ENCODE assay signal across 25 cellular contexts in the genomic region with DNA sequence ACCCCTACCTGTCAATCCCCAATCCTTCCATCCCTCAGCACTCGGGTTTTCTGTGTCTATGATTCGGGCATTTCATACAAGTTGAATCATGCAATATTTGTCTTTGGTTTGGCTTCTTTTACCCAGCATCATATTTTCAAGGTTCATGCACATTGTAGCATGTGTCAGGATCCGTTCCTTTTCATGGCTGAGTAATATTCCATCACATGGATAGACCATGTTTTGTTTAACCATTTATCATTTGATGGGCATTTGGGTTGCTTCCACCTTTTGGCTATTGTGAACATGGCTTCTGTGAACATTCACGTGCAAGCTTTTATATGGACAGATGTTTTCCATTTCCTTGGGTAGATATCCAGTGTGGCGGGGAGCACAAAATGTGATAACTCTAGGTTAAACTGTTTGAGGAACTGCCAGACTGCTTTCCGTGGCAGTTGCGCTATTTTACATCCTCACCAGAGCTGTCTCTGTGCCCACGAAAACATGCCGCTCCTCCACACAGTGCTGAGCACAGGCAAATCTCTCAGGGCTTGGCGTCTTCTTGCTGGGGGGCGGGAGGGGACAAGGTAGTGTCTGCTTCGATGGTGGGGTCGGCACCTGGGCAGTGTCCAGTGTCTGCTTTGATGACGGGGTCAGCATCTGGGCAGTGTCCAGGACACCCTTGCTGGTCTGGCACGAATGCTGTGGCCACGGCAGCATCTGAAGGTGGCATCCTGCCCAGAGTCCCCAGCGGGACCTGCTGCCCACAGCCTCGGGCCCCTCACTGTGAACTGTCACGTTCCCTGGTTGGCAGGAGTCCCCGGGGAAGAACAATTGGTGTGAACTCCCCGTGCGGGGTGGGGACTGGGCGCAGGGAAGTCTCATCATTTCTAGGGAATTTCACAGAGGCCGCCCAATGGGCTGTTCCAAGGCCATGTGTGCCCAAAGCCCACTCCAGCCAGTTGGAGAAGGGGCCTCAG. TPM values are rescaled to one million over a fixed set of nuclear protein-coding genes. Genes with fewer than 3 reads are reported as not detected.
DNase-seq lines count a peak whose midpoint lies in the region; ATAC-seq and TF ChIP-seq lines count a peak whose summit lies in the region.
"Had no signal": no experiment of that assay in that cellular context is flagged by ENCODE, and none has a peak within 500 bp of the region (broad histone marks: within the 10 kb centered on the region; RNA-seq: fewer than 3 reads in every experiment).

No MANE protein-coding gene starts in this region.

- peaks cover 3% of the 10 kb centered on the region for H3K27me3 Mint-ChIP-seq in brain
- peaks cover 7 to 8% of the 10 kb centered on the region in 2 donors for H3K27me3 Mint-ChIP-seq in CD4-positive, alpha-beta memory T cell
- H3K27me3 Mint-ChIP-seq in activated naive CD4-positive, alpha-beta T cell treated with anti-CD3 and anti-CD28 coated beads, Interleukin-2, amount 10 ng/mL, durations not matched to agents 7 days and 5 days = peaks cover 9% of the 10 kb centered on the region

- dilution Hi-C loops in IMR-90 (cut with HindIII; ENCODE audit: low sequenced_read_pairs, unreplicated experiment) = no loop called here

- TF ChIP-seq CTCF in IMR-90 (conservative IDR thresholded peaks at IDR 0.05; ENCODE audit: low read depth, low read length) (no peak), brain (conservative IDR thresholded peaks at IDR 0.05) (no peak), brain microvascular endothelial cell (IDR thresholded peaks at IDR 0.05; ENCODE audit: low read depth, low read length, missing control alignments) (no peak)

- H2BK120ac ChIP-seq in IMR-90 (ENCODE audit: low read depth, low read length) = no peak overlapping the region
- H2BK120ac ChIP-seq in neuronal stem cell (ENCODE audit: low read depth, low read length) = peak overlapping the region; percentile 13

- peak overlapping the region in 3 of 5 experiments; percentile 22 to 76 (median 27) for H3K27ac Mint-ChIP-seq in brain
- H3K27ac Mint-ChIP-seq in CD4-positive, alpha-beta memory T cell = no peak overlapping the region
- no peak overlapping the region for H3K27ac Mint-ChIP-seq in activated naive CD4-positive, alpha-beta T cell treated with anti-CD3 and anti-CD28 coated beads, Interleukin-2, amount 10 ng/mL, durations not matched to agents 7 days and 5 days
- H3K27ac Mint-ChIP-seq: activated CD4-positive, alpha-beta T cell treated with anti-CD3 and anti-CD28 coated beads for 36 hours; activated naive CD4-positive, alpha-beta T cell treated with anti-CD3 and anti-CD28 coated beads, Interleukin-2, amount 50 U/mL, for 72 hours; activated T-helper 2 cell treated with anti-CD3 and anti-CD28 coated beads, Interferon-gamma antibody, Interleukin-2, Interleukin-4, amounts not matched to agents 10 μg/mL and 5 μg/mL and 100 μg/mL, durations not matched to agents 14 hours and 24 hours and 36 hours had no signal

- peaks cover 18% of the 10 kb centered on the region for H3K27me3 ChIP-seq in IMR-90 (ENCODE audit: control insufficient read depth, insufficient read depth, low read length)
- no peaks in the 10 kb centered on the region for H3K27me3 ChIP-seq in neuronal stem cell (ENCODE audit: control insufficient read depth in 3 of 3, insufficient read depth in 3 of 3, low read depth in 1 of 3, low read length in 3 of 3)
- no peaks in the 10 kb centered on the region for H3K27me3 ChIP-seq in brain microvascular endothelial cell (replicated peaks)
- H3K27me3 ChIP-seq in CD4-positive, alpha-beta memory T cell (ENCODE audit: insufficient read depth, low read length) = no peaks in the 10 kb centered on the region
- H3K27me3 ChIP-seq: cardiac muscle cell, suprapubic skin had no signal

- no peak overlapping the region for H2BK20ac ChIP-seq in IMR-90 (ENCODE audit: low read depth, low read length)

- no peak overlapping the region for H4K5ac ChIP-seq in IMR-90 (ENCODE audit: low read depth, low read length)

- H3K23ac ChIP-seq in IMR-90 (ENCODE audit: low read depth, low read length) (no peak overlapping the region), neuronal stem cell (ENCODE audit: low read depth, low read length, poor library complexity) (no peak overlapping the region)

- no peak overlapping the region for H3K4me3 ChIP-seq in IMR-90 (ENCODE audit: insufficient read depth, low read depth, low read length)
- no peak overlapping the region for H3K4me3 ChIP-seq in neuronal stem cell (ENCODE audit: low read length in 2 of 2)
- no peak overlapping the region for H3K4me3 ChIP-seq in brain microvascular endothelial cell (ENCODE audit: low read depth, low read length)
- no peak overlapping the region for H3K4me3 ChIP-seq in CD4-positive, alpha-beta memory T cell (ENCODE audit: low read length in 2 of 2)
- H3K4me3 ChIP-seq: cardiac muscle cell, left lung, prostate gland, suprapubic skin had no signal

- H2BK15ac ChIP-seq in IMR-90 (ENCODE audit: low read depth, low read length) (no peak overlapping the region), neuronal stem cell (ENCODE audit: low read length) (no peak overlapping the region)

- TF ChIP-seq POLR2A in IMR-90 (IDR thresholded peaks at IDR 0.05; ENCODE audit: low read depth, low read length) = no peak

- H3K4me1 ChIP-seq in IMR-90 (ENCODE audit: control insufficient read depth, insufficient read depth, low read length) = peaks cover 2% of the 10 kb centered on the region; the same call in 1 of the 2 replicates
- peaks cover 0 to 2% of the 10 kb centered on the region in 2 donors for H3K4me1 ChIP-seq in neuronal stem cell (ENCODE audit: control insufficient read depth in 2 of 2, insufficient read depth in 1 of 2, low read depth in 1 of 2, low read length in 2 of 2)
- no peaks in the 10 kb centered on the region for H3K4me1 ChIP-seq in CD4-positive, alpha-beta memory T cell (ENCODE audit: insufficient read depth, low read length)

- no peak for TF ChIP-seq RAD21 in IMR-90 (IDR thresholded peaks at IDR 0.05; ENCODE audit: low read length)

- H3K56ac ChIP-seq in IMR-90 (ENCODE audit: extremely low read depth, insufficient read depth, low read length) = no peak overlapping the region

- H4K8ac ChIP-seq in IMR-90 (ENCODE audit: low read depth in 2 of 2, low read length in 2 of 2) (no peak overlapping the region), neuronal stem cell (ENCODE audit: low read depth, low read length) (no peak overlapping the region)

- H3K9me1 ChIP-seq in IMR-90 (ENCODE audit: insufficient read depth, low read length) = no peaks in the 10 kb centered on the region

- H4K91ac ChIP-seq in IMR-90 (ENCODE audit: insufficient read depth, low read depth, low read length) (no peak overlapping the region), neuronal stem cell (ENCODE audit: low read depth, low read length, poor library complexity) (no peak overlapping the region)

- H2AK5ac ChIP-seq in IMR-90 (ENCODE audit: low read depth, low read length) = peak overlapping the region; percentile 16; the same call in 1 of the 2 replicates
- no peak overlapping the region for H2AK5ac ChIP-seq in neuronal stem cell (ENCODE audit: low read depth, low read length)

- intact Hi-C loops in IMR-90 (cut with micrococcal nuclease) = no loop called here
- intact Hi-C loops in CD4-positive, alpha-beta memory T cell (cut with micrococcal nuclease) = no loop called here

- CTCF ChIA-PET in IMR-90 (lab: Yijun Ruan, JAX) = interaction anchor here (0.6 to 2.1 kb wide), 3 partner anchors 134 to 165 kb away, joined by 3 to 10 read pairs (median 4); no protein-coding TSS in a partner anchor
- CTCF ChIA-PET in CD4-positive, alpha-beta memory T cell (lab: Charles Lee; ENCODE audit: partially characterized antibody) = no interaction called here
- CTCF ChIA-PET in activated naive CD4-positive, alpha-beta T cell treated with anti-CD3 and anti-CD28 coated beads, Interleukin-2, amount 10 ng/mL, durations not matched to agents 7 days and 5 days (lab: Charles Lee) = interaction anchor here (1.3 kb wide), 1 partner anchor 8 kb away, joined by 3 read pairs; no protein-coding TSS in a partner anchor

- no peak overlapping the region for H3K4me3 Mint-ChIP-seq in brain
- no peak overlapping the region for H3K4me3 Mint-ChIP-seq in CD4-positive, alpha-beta memory T cell
- no peak overlapping the region for H3K4me3 Mint-ChIP-seq in activated naive CD4-positive, alpha-beta T cell treated with anti-CD3 and anti-CD28 coated beads, Interleukin-2, amount 10 ng/mL, durations not matched to agents 7 days and 5 days
- H3K4me3 Mint-ChIP-seq: activated CD4-positive, alpha-beta T cell treated with anti-CD3 and anti-CD28 coated beads for 36 hours had no signal

- no TSS peak for BruUV-seq in IMR-90 (replicated peaks; lab: Mats Ljungman, UMichigan)

- no peak overlapping the region for H2BK12ac ChIP-seq in neuronal stem cell (ENCODE audit: low read length)

- no peak overlapping the region for H3K27ac ChIP-seq in IMR-90 (ENCODE audit: insufficient read depth, low read length)
- no peak overlapping the region for H3K27ac ChIP-seq in neuronal stem cell (replicated peaks; ENCODE audit: low read length)
- H3K27ac ChIP-seq in brain microvascular endothelial cell = no peak overlapping the region
- H3K27ac ChIP-seq in CD4-positive, alpha-beta memory T cell (ENCODE audit: low read depth, low read length) = no peak overlapping the region
- H3K27ac ChIP-seq: cardiac muscle cell, KMS-11, suprapubic skin, VCaP had no signal

- no peaks in the 10 kb centered on the region for H3K79me1 ChIP-seq in IMR-90 (ENCODE audit: low read depth in 1 of 2, low read length in 2 of 2)
- H3K79me1 ChIP-seq in neuronal stem cell (ENCODE audit: low read depth, low read length) = no peaks in the 10 kb centered on the region

- no peaks in the 10 kb centered on the region for H3K36me3 ChIP-seq in IMR-90 (ENCODE audit: control insufficient read depth, insufficient read depth, low read length)
- no peaks in the 10 kb centered on the region for H3K36me3 ChIP-seq in neuronal stem cell (replicated peaks in 1 of 2; ENCODE audit: control insufficient read depth in 2 of 2, insufficient read depth in 2 of 2, low read length in 2 of 2)
- no peaks in the 10 kb centered on the region for H3K36me3 ChIP-seq in brain microvascular endothelial cell (replicated peaks)
- no peaks in the 10 kb centered on the region for H3K36me3 ChIP-seq in CD4-positive, alpha-beta memory T cell (ENCODE audit: insufficient read depth, low read length)
- H3K36me3 ChIP-seq: cardiac muscle cell, left lung, prostate gland, suprapubic skin had no signal

- no peak overlapping the region for H3K9ac ChIP-seq in IMR-90 (ENCODE audit: low read depth, low read length)
- H3K9ac ChIP-seq in neuronal stem cell (ENCODE audit: low read depth, low read length, poor library complexity) = peak overlapping the region; percentile 44
- H3K9ac ChIP-seq: KMS-11 had no signal

- no peaks in the 10 kb centered on the region for H3K36me3 Mint-ChIP-seq in brain
- no peaks in the 10 kb centered on the region for H3K36me3 Mint-ChIP-seq in CD4-positive, alpha-beta memory T cell
- H3K36me3 Mint-ChIP-seq in activated naive CD4-positive, alpha-beta T cell treated with anti-CD3 and anti-CD28 coated beads, Interleukin-2, amount 10 ng/mL, durations not matched to agents 7 days and 5 days = no peaks in the 10 kb centered on the region
- H3K36me3 Mint-ChIP-seq: activated naive CD4-positive, alpha-beta T cell treated with anti-CD3 and anti-CD28 coated beads, Interleukin-2, amount 50 U/mL, for 72 hours; CD14-positive monocyte had no signal

- H3K18ac ChIP-seq in IMR-90 (ENCODE audit: low read depth, low read length) (no peak overlapping the region), neuronal stem cell (ENCODE audit: low read length) (no peak overlapping the region)

- H2AFZ ChIP-seq in IMR-90 (replicated peaks; ENCODE audit: low read length, poor library complexity) (no peak overlapping the region), neuronal stem cell (ENCODE audit: low read length) (no peak overlapping the region)

- no peak overlapping the region for H3K4me2 ChIP-seq in IMR-90 (ENCODE audit: low read depth, low read length)
- H3K4me2 ChIP-seq in neuronal stem cell (ENCODE audit: insufficient read depth, low read length, poor library complexity, severe bottlenecking) = no peak overlapping the region
- H3K4me2 ChIP-seq: KMS-11 had no signal

- H3K14ac ChIP-seq in IMR-90 (replicated peaks; ENCODE audit: low read depth, low read length) = no peak overlapping the region
- H3K14ac ChIP-seq in neuronal stem cell (ENCODE audit: low read length) = no peak overlapping the region

- H4K20me1 ChIP-seq in IMR-90 (ENCODE audit: insufficient read depth, low read length) = no peaks in the 10 kb centered on the region

- 47% methylated on average over 12 of the region's 24 CpGs; no CpG with 5 or more reads in 1 of the 2 experiments for WGBS in IMR-90 (ENCODE audit: extremely low coverage in 2 of 2, insufficient read length in 1 of 2), 2 experiments
- WGBS in neuronal stem cell (ENCODE audit: extremely low coverage in 2 of 2, insufficient read length in 2 of 2, insufficient replicate concordance in 1 of 2), 2 donors = no CpG with 5 or more reads among the region's 24 CpGs

- POLR2A ChIA-PET in IMR-90 (lab: Charles Lee; ENCODE audit: unreplicated experiment) = no interaction called here
- POLR2A ChIA-PET in CD4-positive, alpha-beta memory T cell (lab: Charles Lee; ENCODE audit: partially characterized antibody) = no interaction called here

- peaks cover 16% of the 10 kb centered on the region for H3K4me1 Mint-ChIP-seq in brain
- no peaks in the 10 kb centered on the region for H3K4me1 Mint-ChIP-seq in CD4-positive, alpha-beta memory T cell
- H3K4me1 Mint-ChIP-seq in activated naive CD4-positive, alpha-beta T cell treated with anti-CD3 and anti-CD28 coated beads, Interleukin-2, amount 10 ng/mL, durations not matched to agents 7 days and 5 days = no peaks in the 10 kb centered on the region
- H3K4me1 Mint-ChIP-seq: activated CD4-positive, alpha-beta T cell treated with anti-CD3 and anti-CD28 coated beads for 36 hours; CD14-positive monocyte had no signal

- in situ Hi-C loops in IMR-90 (cut with MboI; ENCODE audit: low sequenced_read_pairs) (loop anchor here (10.0 kb wide), 1 partner anchor 145 kb away; no protein-coding TSS in a partner anchor), brain microvascular endothelial cell (cut with HindIII; ENCODE audit: low pct_ligation_motif_present, low sequenced_read_pairs) (no loop called here)

- H3K9me3 Mint-ChIP-seq in brain = peaks cover 0 to 8% (median 0%) of the 10 kb centered on the region in 5 experiments
- H3K9me3 Mint-ChIP-seq in CD4-positive, alpha-beta memory T cell = no peaks in the 10 kb centered on the region
- no peaks in the 10 kb centered on the region for H3K9me3 Mint-ChIP-seq in activated naive CD4-positive, alpha-beta T cell treated with anti-CD3 and anti-CD28 coated beads, Interleukin-2, amount 10 ng/mL, durations not matched to agents 7 days and 5 days
- H3K9me3 Mint-ChIP-seq: activated naive CD4-positive, alpha-beta T cell treated with anti-CD3 and anti-CD28 coated beads, Interleukin-2, amount 50 U/mL, for 72 hours; activated T-helper 2 cell treated with anti-CD3 and anti-CD28 coated beads, Interferon-gamma antibody, Interleukin-2, Interleukin-4, amounts not matched to agents 10 μg/mL and 5 μg/mL and 100 μg/mL, durations not matched to agents 14 hours and 24 hours and 36 hours had no signal

- peak; percentile 67 for DNase-seq in COR-L47 (lab: John Stamatoyannopoulos, UW)
- no peak for DNase-seq in IMR-90
- no peak for DNase-seq in neuronal stem cell (ENCODE audit: low spot score)
- no peak for DNase-seq in activated CD4-positive, alpha-beta T cell treated with anti-CD3 and anti-CD28 coated beads for 4 hours
- no peak for DNase-seq in brain microvascular endothelial cell
- DNase-seq in CD4-positive, alpha-beta memory T cell = no peak
- no peak for DNase-seq in activated naive CD4-positive, alpha-beta T cell treated with anti-CD3 and anti-CD28 coated beads, Interleukin-2, amount 10 ng/mL, durations not matched to agents 7 days and 5 days
- DNase-seq: activated CD4-positive, alpha-beta T cell treated with anti-CD3 and anti-CD28 coated beads for 36 hours; activated CD8-positive, alpha-beta memory T cell treated with anti-CD3 and anti-CD28 coated beads for 24 hours; activated T-cell treated with anti-CD3 and anti-CD28 coated beads for 4 hours; erythroblast; NCI-H2029; NCI-H524 treated with DMSO at 0.1 percent for 48 hours; stimulated activated naive CD4-positive, alpha-beta T cell; T-helper 9 cell had no signal

- H3K9me3 ChIP-seq in IMR-90 (ENCODE audit: control insufficient read depth, insufficient read depth, low read length) = no peaks in the 10 kb centered on the region; the same call in 1 of the 2 replicates
- no peaks in the 10 kb centered on the region for H3K9me3 ChIP-seq in neuronal stem cell (replicated peaks in 1 of 2; ENCODE audit: control insufficient read depth in 2 of 2, insufficient read depth in 1 of 2, low read depth in 1 of 2, low read length in 2 of 2)
- H3K9me3 ChIP-seq in CD4-positive, alpha-beta memory T cell (ENCODE audit: control insufficient read depth in 1 of 2, low read length in 2 of 2) = no peaks in the 10 kb centered on the region
- H3K9me3 ChIP-seq: left lung, prostate gland, suprapubic skin had no signal

- no peak overlapping the region for H2AK9ac ChIP-seq in IMR-90 (replicated peaks; ENCODE audit: low read depth, low read length, poor library complexity)

- H3K4ac ChIP-seq in IMR-90 (ENCODE audit: low read depth, low read length) = no peak overlapping the region
- H3K4ac ChIP-seq in neuronal stem cell (ENCODE audit: low read length) = no peak overlapping the region

- H2BK5ac ChIP-seq in IMR-90 (ENCODE audit: low read depth, low read length, poor library complexity, severe bottlenecking) (no peak overlapping the region), neuronal stem cell (ENCODE audit: low read length) (no peak overlapping the region)

- no peak for ATAC-seq in IMR-90 (ENCODE audit: low read depth)
- ATAC-seq: activated CD4-positive, alpha-beta T cell treated with anti-CD3 and anti-CD28 coated beads for 36 hours; activated naive CD4-positive, alpha-beta T cell treated with anti-CD3 and anti-CD28 coated beads, Interleukin-2, amount 50 U/mL, for 72 hours had no signal

RNA-seq across cellular contexts. Expression of a gene that starts 32.4 kb away (rescaled TPM):
- total RNA-seq in IMR-90 (2012; rRNA removed) = under 0.01 TPM in 1 of 2 replicates, not detected in the other
- polyA plus RNA-seq in IMR-90 (2012; rRNA removed) = 0.01 and 0.03 TPM in 2 replicates
- 0.05 and 0.06 TPM in 2 replicates for polyA plus RNA-seq in IMR-90 (2012; cell fraction: cytosol; rRNA removed)
- 0.02 and 0.05 TPM in 2 replicates for polyA plus RNA-seq in IMR-90 (2012; cell fraction: nucleus; rRNA removed; ENCODE audit: low replicate concordance)
- 31.2 TPM for polyA plus RNA-seq in brain (ENCODE audit: insufficient read depth, low read depth, low replicate concordance)
- polyA plus RNA-seq in neuronal stem cell (2013, experiment 1 of 2) = 18.1 TPM
- polyA plus RNA-seq in neuronal stem cell (2013, experiment 2 of 2) = 17.6 TPM
- under 1 TPM in 1 of 2 experiments, not detected in 1; 0.09 TPM for total RNA-seq in CD4-positive, alpha-beta memory T cell
- polyA plus RNA-seq in CD4-positive, alpha-beta memory T cell = not detected
- total RNA-seq: suprapubic skin had no signal
- polyA plus RNA-seq: CD14-positive monocyte had no signal

Comparison
In these comparisons a context has a peak if more than half of its experiments do, and no peak if none do; other contexts are left out.
1. H3K27ac Mint-ChIP-seq: peak in brain (3 of 5); none in CD4-positive, alpha-beta memory T cell (0 of 7) and activated naive CD4-positive, alpha-beta T cell treated with anti-CD3 and anti-CD28 coated beads, Interleukin-2, amount 10 ng/mL, durations not matched to agents 7 days and 5 days (single experiment).
2. RNA of a gene that starts 32.4 kb away (polyA plus RNA-seq): 31.2 TPM in brain (single experiment); 0.01 to 0.06 TPM in IMR-90 and not detected in CD4-positive, alpha-beta memory T cell; every median in the first group is over 10 times any median in the second.